Comparison of ENCODE assay signal across 18 cellular contexts in the genomic region with DNA sequence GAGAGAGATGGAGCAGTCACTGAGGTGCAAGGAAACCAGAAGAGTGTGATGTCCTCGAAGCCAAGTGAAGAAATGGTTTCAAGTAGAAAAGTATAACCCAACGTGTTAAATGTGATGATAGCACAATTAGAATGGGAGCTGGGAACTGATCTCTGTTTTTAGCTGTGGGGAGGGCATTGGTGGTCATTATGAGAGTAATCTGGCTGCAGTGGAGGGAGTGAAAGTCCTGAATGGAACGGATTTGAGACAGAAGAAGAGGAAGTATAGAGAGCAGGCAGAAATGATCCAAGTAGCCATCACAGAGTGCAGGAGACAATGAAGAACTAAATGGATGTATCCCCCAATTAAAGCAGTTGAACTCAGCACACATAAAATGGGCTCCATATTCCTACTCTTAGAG.
DNase-seq lines count a peak whose midpoint lies in the region; ATAC-seq and TF ChIP-seq lines count a peak whose summit lies in the region.
"Had no signal": no experiment of that assay in that cellular context is flagged by ENCODE, and none has a peak within 500 bp of the region (broad histone marks: within the 10 kb centered on the region; RNA-seq: fewer than 3 reads in every experiment).

No MANE protein-coding gene starts in this region.

- TF ChIP-seq POLR2A in esophagus muscularis mucosa (IDR thresholded peaks at IDR 0.05; ENCODE audit: low read depth), result no peak

- TF ChIP-seq EP300 in esophagus muscularis mucosa (IDR thresholded peaks at IDR 0.05), result no peak

- TF ChIP-seq CTCF in esophagus muscularis mucosa (IDR thresholded peaks at IDR 0.05), result no peak
- TF ChIP-seq CTCF in RWPE1 (conservative IDR thresholded peaks at IDR 0.05; ENCODE audit: low read depth), result no peak

- no peak overlapping the region for H2AFZ ChIP-seq in Karpas-422 (ENCODE audit: low read length)

- ATAC-seq in GM19351 (IDR thresholded peaks at IDR 0.05; ENCODE audit: unreplicated experiment), result peak; percentile 58
- no peak for ATAC-seq in HG03045 (IDR thresholded peaks at IDR 0.05; ENCODE audit: unreplicated experiment)
- ATAC-seq: GM23338, HCT116 had no signal

- H3K9ac ChIP-seq in Karpas-422 (ENCODE audit: low read length), result no peak overlapping the region
- H3K9ac ChIP-seq: KMS-11 had no signal

- peaks cover 71% of the 10 kb centered on the region for H3K36me3 ChIP-seq in Karpas-422 (ENCODE audit: insufficient read depth, low read length)
- no peaks in the 10 kb centered on the region for H3K36me3 ChIP-seq in esophagus muscularis mucosa
- H3K36me3 ChIP-seq: BE2C had no signal

- POLR2A ChIA-PET in RWPE1 (lab: Yijun Ruan, JAX; ENCODE audit: low non-redundant PET), result no interaction called here

- H3K9me3 ChIP-seq in Karpas-422 (ENCODE audit: low read length), result no peaks in the 10 kb centered on the region
- no peaks in the 10 kb centered on the region for H3K9me3 ChIP-seq in esophagus muscularis mucosa
- H3K9me3 ChIP-seq: BE2C had no signal

- 78% methylated on average over 3 of the region's 3 CpGs for WGBS in esophagus muscularis mucosa

- peaks cover 96% of the 10 kb centered on the region for H3K79me2 ChIP-seq in Karpas-422 (ENCODE audit: low read length)

- no peaks in the 10 kb centered on the region for H3K9me2 ChIP-seq in Karpas-422 (replicated peaks; ENCODE audit: insufficient read depth, low read length)

- H3K27ac ChIP-seq in Karpas-422 (ENCODE audit: low read length), result peak overlapping the region; percentile 53
- H3K27ac ChIP-seq in esophagus muscularis mucosa (replicated peaks in 1 of 4), result no peak overlapping the region
- no peak overlapping the region for H3K27ac ChIP-seq in RWPE1
- H3K27ac ChIP-seq: KMS-11 had no signal

- peaks cover 63% of the 10 kb centered on the region for H3K4me1 ChIP-seq in Karpas-422 (ENCODE audit: low read length)
- peaks cover 0 to 7% (median 0%) of the 10 kb centered on the region in 4 donors for H3K4me1 ChIP-seq in esophagus muscularis mucosa
- H3K4me1 ChIP-seq: BE2C had no signal

- H3K4me3 ChIP-seq in Karpas-422 (ENCODE audit: low read length) (no peak overlapping the region), esophagus muscularis mucosa (no peak overlapping the region)
- H3K4me3 ChIP-seq: GM23338 had no signal

- CTCF ChIA-PET in RWPE1 (lab: Yijun Ruan, JAX), result no interaction called here

- DNase-seq in Karpas-422 (no peak), esophagus muscularis mucosa (ENCODE audit: extremely low spot score) (peak; percentile 53), SKM-1 treated with dmso at 0.1 percent for 144 hours (lab: John Stamatoyannopoulos, UW; ENCODE audit: unreplicated experiment) (no peak), RWPE1 (ENCODE audit: low spot score) (no peak)
- DNase-seq: ACHN; BE2C; C1 segment of cervical spinal cord; CD4-positive, CD25-positive, alpha-beta regulatory T cell; CD8-positive, alpha-beta memory T cell; COR-L47; DMS 273 treated with DMSO at 0.1 percent for 48 hours; DMS53; HFFc6 had no signal

- no peaks in the 10 kb centered on the region for H3K27me3 ChIP-seq in Karpas-422 (ENCODE audit: low read length)
- no peaks in the 10 kb centered on the region for H3K27me3 ChIP-seq in esophagus muscularis mucosa
- H3K27me3 ChIP-seq: BE2C had no signal

- no peak overlapping the region for H3K4me2 ChIP-seq in Karpas-422 (ENCODE audit: low read depth, low read length, poor library complexity, severe bottlenecking)
- H3K4me2 ChIP-seq: GM23338, KMS-11 had no signal

- H4K20me1 ChIP-seq in Karpas-422 (ENCODE audit: insufficient read depth, low read depth, low read length), result no peaks in the 10 kb centered on the region

- intact Hi-C loops in esophagus muscularis mucosa (cut with DNase I), result no loop called here
